In genomic region chr13:95784161-95784880, GRCh38 we compare ENCODE assay signal across 16 cellular contexts.
A peak's percentile ranks its signal among the peaks of the same experiment; 100 is the strongest.
DNase-seq lines count a peak whose midpoint lies in the region; ATAC-seq and TF ChIP-seq lines count a peak whose summit lies in the region.
"Had no signal": no experiment of that assay in that cellular context is flagged by ENCODE, and none has a peak within 500 bp of the region (broad histone marks: within the 10 kb centered on the region; RNA-seq: fewer than 3 reads in every experiment).

No MANE protein-coding gene starts in this region.

- H3K9me2 ChIP-seq in PC-9 (ENCODE audit: insufficient read depth) = peaks cover 5% of the 10 kb centered on the region; the same call in 1 of the 2 replicates

- POLR2A ChIA-PET in PC-9 (lab: Charles Lee; ENCODE audit: unreplicated experiment) = no interaction called here

- no peak for ATAC-seq in HG03432 (IDR thresholded peaks at IDR 0.05; ENCODE audit: unreplicated experiment)
- ATAC-seq: activated CD4-positive, alpha-beta T cell treated with anti-CD3 and anti-CD28 coated beads for 36 hours had no signal

- H3K27me3 Mint-ChIP-seq in nephron (ENCODE audit: low read depth) = no peaks in the 10 kb centered on the region
- H3K27me3 Mint-ChIP-seq: activated CD4-positive, alpha-beta T cell treated with anti-CD3 and anti-CD28 coated beads for 36 hours; activated naive CD4-positive, alpha-beta T cell treated with anti-CD3 and anti-CD28 coated beads, Interleukin-2, amount 10 ng/mL, durations not matched to agents 7 days and 5 days; memory B cell had no signal

- H3K4me2 ChIP-seq in PC-9 = 0 out of 2 replicates have a peak overlapping the region, but pooled peaks have one; percentile 1

- no peak overlapping the region for H3K4me3 ChIP-seq in PC-9
- no peak overlapping the region for H3K4me3 ChIP-seq in epithelial cell of proximal tubule (ENCODE audit: low read depth, low read length)
- H3K4me3 ChIP-seq: esophagus squamous epithelium, Peyer's patch had no signal

- peak overlapping the region in 2 of 3 experiments; percentile 40 to 86 for H3K27ac Mint-ChIP-seq in nephron
- H3K27ac Mint-ChIP-seq: activated CD4-positive, alpha-beta T cell treated with anti-CD3 and anti-CD28 coated beads for 36 hours; activated naive CD4-positive, alpha-beta T cell treated with anti-CD3 and anti-CD28 coated beads, Interleukin-2, amount 10 ng/mL, durations not matched to agents 7 days and 5 days; memory B cell had no signal

- no peaks in the 10 kb centered on the region for H4K20me1 ChIP-seq in PC-9 (ENCODE audit: insufficient read depth)

- H3K4me3 Mint-ChIP-seq in nephron = no peak overlapping the region
- H3K4me3 Mint-ChIP-seq: activated CD4-positive, alpha-beta T cell treated with anti-CD3 and anti-CD28 coated beads for 36 hours; activated naive CD4-positive, alpha-beta T cell treated with anti-CD3 and anti-CD28 coated beads, Interleukin-2, amount 10 ng/mL, durations not matched to agents 7 days and 5 days; CD14-positive monocyte; memory B cell had no signal

- no peaks in the 10 kb centered on the region for H3K4me1 Mint-ChIP-seq in nephron
- H3K4me1 Mint-ChIP-seq: activated CD4-positive, alpha-beta T cell treated with anti-CD3 and anti-CD28 coated beads for 36 hours; activated naive CD4-positive, alpha-beta T cell treated with anti-CD3 and anti-CD28 coated beads, Interleukin-2, amount 10 ng/mL, durations not matched to agents 7 days and 5 days; CD14-positive monocyte; memory B cell had no signal

- peaks cover 8% of the 10 kb centered on the region; the same call in 1 of the 2 replicates for H3F3A ChIP-seq in PC-9 (ENCODE audit: insufficient read depth, low read depth)

- H3K79me2 ChIP-seq in PC-9 (ENCODE audit: low read depth) = no peaks in the 10 kb centered on the region

- H3K27me3 ChIP-seq in PC-9 (ENCODE audit: insufficient read depth, low read depth) = no peaks in the 10 kb centered on the region
- H3K27me3 ChIP-seq: esophagus squamous epithelium, Peyer's patch had no signal

- no peak overlapping the region for H2AFZ ChIP-seq in PC-9

- TF ChIP-seq CTCF in AG09319 (IDR thresholded peaks at IDR 0.05; ENCODE audit: low read depth, low read length) (no peak), PC-9 (conservative IDR thresholded peaks at IDR 0.05) (no peak), epithelial cell of proximal tubule (conservative IDR thresholded peaks at IDR 0.05; ENCODE audit: low read depth, low read length) (no peak), nephron (IDR thresholded peaks at IDR 0.05; ENCODE audit: unreplicated experiment in 3 of 3) (no peak)

- H3K36me3 ChIP-seq in PC-9 (ENCODE audit: low read depth) = peaks cover 7% of the 10 kb centered on the region; the same call in 1 of the 2 replicates

- BruUV-seq in PC-9 (replicated peaks; lab: Mats Ljungman, UMichigan) = no TSS peak

- H3K4me1 ChIP-seq in PC-9 (replicated peaks; ENCODE audit: insufficient read depth) = peaks cover 8% of the 10 kb centered on the region
- H3K4me1 ChIP-seq: Peyer's patch had no signal

- no peak overlapping the region for H3K27ac ChIP-seq in PC-9
- H3K27ac ChIP-seq: esophagus squamous epithelium, Peyer's patch had no signal

- CTCF ChIA-PET in PC-9 (lab: Charles Lee) = interaction anchor here (0.5 kb wide), 1 partner anchor 438 kb away, joined by 6 read pairs; no protein-coding TSS in a partner anchor

- H3K9me3 Mint-ChIP-seq in nephron = peaks cover 5% of the 10 kb centered on the region
- H3K9me3 Mint-ChIP-seq: memory B cell had no signal

- peaks cover 41% of the 10 kb centered on the region for H3K36me3 Mint-ChIP-seq in nephron (ENCODE audit: low read depth)

- no peaks in the 10 kb centered on the region for H3K9me3 ChIP-seq in PC-9 (ENCODE audit: insufficient read depth, low read depth)
- H3K9me3 ChIP-seq: Peyer's patch had no signal

- DNase-seq in AG09319 (ENCODE audit: extremely low read depth, low read depth) (peak; percentile 23), PC-9 (no peak), epithelial cell of proximal tubule (ENCODE audit: low read depth) (peak; percentile 64), NCI-H1105 treated with DMSO at 0.1 percent for 48 hours (lab: John Stamatoyannopoulos, UW) (no peak), NCI-H774 (lab: John Stamatoyannopoulos, UW) (no peak)
- no peak for DNase-seq in activated CD4-positive, alpha-beta T cell treated with anti-CD3 and anti-CD28 coated beads, Interleukin-2, amount 50 U/mL, for 4 hours
- DNase-seq: activated CD4-positive, alpha-beta T cell treated with anti-CD3 and anti-CD28 coated beads for 36 hours; activated naive CD4-positive, alpha-beta T cell treated with anti-CD3 and anti-CD28 coated beads, Interleukin-2, amount 10 ng/mL, durations not matched to agents 7 days and 5 days; esophagus squamous epithelium; NCI-H2081; Peyer's patch; stimulated activated naive CD4-positive, alpha-beta T cell had no signal

- intact Hi-C loops in PC-9 (cut with micrococcal nuclease; ENCODE audit: unreplicated experiment) = no loop called here

Comparison
In these comparisons a context has a peak if more than half of its experiments do, and no peak if none do; other contexts are left out.
1. DNase-seq: peak in AG09319 (single experiment) and epithelial cell of proximal tubule (single experiment); none in PC-9 (0 of 2), activated CD4-positive, alpha-beta T cell treated with anti-CD3 and anti-CD28 coated beads, Interleukin-2, amount 50 U/mL, for 4 hours (0 of 2), NCI-H1105 treated with DMSO at 0.1 percent for 48 hours (single experiment) and NCI-H774 (single experiment).